Comparison of ENCODE assay signal across 1 cellular context in the genomic region with DNA sequence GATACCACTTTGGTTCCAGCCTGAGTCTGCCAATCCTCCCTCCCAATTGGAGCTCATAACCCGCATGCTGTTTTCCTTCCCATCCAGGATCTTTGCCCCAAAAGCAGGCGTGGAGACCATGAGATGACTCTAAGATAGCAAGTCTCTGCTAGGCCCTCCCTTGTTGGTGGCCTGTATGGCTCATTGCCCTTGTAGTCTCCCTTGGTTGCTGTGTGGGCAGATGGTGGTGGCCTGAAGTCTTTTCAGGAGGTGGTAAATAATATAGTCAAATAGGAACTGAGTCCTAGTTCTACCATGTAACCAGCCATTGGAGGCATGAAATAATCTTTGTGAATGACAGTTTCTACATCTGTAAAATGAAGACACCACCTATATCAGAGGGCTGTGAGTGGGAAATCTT.
TF ChIP-seq lines count a peak whose summit lies in the region.

No MANE protein-coding gene starts in this region.

TF ChIP-seq in endothelial cell of umbilical vein, 7 proteins besides CTCF, POLR2A, EP300 and RAD21:
- TF ChIP-seq, protein P1, sequence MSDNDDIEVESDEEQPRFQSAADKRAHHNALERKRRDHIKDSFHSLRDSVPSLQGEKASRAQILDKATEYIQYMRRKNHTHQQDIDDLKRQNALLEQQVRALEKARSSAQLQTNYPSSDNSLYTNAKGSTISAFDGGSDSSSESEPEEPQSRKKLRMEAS (IDR thresholded peaks at IDR 0.05; ENCODE audit: insufficient read depth, insufficient read length): no peak
- TF ChIP-seq MYC (IDR thresholded peaks at IDR 0.05; ENCODE audit: low read depth, low read length): no peak
- no peak for TF ChIP-seq EZH2 (IDR thresholded peaks at IDR 0.05; ENCODE audit: borderline replicate concordance, low read depth, low read length, severe bottlenecking)
- no peak for TF ChIP-seq JUN (IDR thresholded peaks at IDR 0.05; ENCODE audit: borderline replicate concordance, insufficient read depth, insufficient read length, low read depth)
- no peak for TF ChIP-seq GATA2 (IDR thresholded peaks at IDR 0.05; ENCODE audit: insufficient read depth, insufficient read length, low read depth, low read length)
- TF ChIP-seq POLR2AphosphoS5 (IDR thresholded peaks at IDR 0.05; ENCODE audit: insufficient read depth, low read depth, low read length): no peak
- no peak for TF ChIP-seq FOS (IDR thresholded peaks at IDR 0.05; ENCODE audit: borderline replicate concordance, insufficient read depth, low read length)
